Comparison of ENCODE assay signal across 9 cellular contexts in genomic region chr2:55862269-55862668, GRCh38.
DNase-seq lines count a peak whose midpoint lies in the region; ATAC-seq, FAIRE-seq and TF ChIP-seq lines count a peak whose summit lies in the region.
"Had no signal": no experiment of that assay in that cellular context is flagged by ENCODE, and none has a peak within 500 bp of the region (broad histone marks: within the 10 kb centered on the region; RNA-seq: fewer than 3 reads in every experiment).

No MANE protein-coding gene starts in this region.

- DNase-seq in A549 (ENCODE audit: low read depth in 1 of 2, low spot score in 1 of 2) (peak; percentile 21 to 86), NAMALWA (ENCODE audit: low spot score) (peak; percentile 28), choroid plexus epithelial cell (ENCODE audit: low read depth) (peak; percentile 100), lung microvascular endothelial cell (ENCODE audit: low read depth in 2 of 2) (peak; percentile 65 to 82), ecto neural progenitor cell (ENCODE audit: low spot score) (no peak), GM20000 (ENCODE audit: low spot score) (no peak), NCI-H1105 treated with DMSO at 0.1 percent for 48 hours (lab: John Stamatoyannopoulos, UW) (no peak)

- FAIRE-seq in A549 (lab: Jason Lieb, UNC): no peak

- peak overlapping the region; percentile 67 for H3K4me2 ChIP-seq in A549

- no peak for TF ChIP-seq POLR2A in A549 (IDR thresholded peaks at IDR 0.05; ENCODE audit: low read length)

- ATAC-seq in A549 (peak; percentile 86 to 89), HG03097 (IDR thresholded peaks at IDR 0.05; ENCODE audit: low FRiP score, unreplicated experiment) (no peak)
- ATAC-seq: activated CD4-positive, CD25-positive, alpha-beta regulatory T cell treated with anti-CD3 and anti-CD28 coated beads, Interleukin-2, amount 50 U/mL, for 24 hours had no signal

- TF ChIP-seq RAD21 in A549 (conservative IDR thresholded peaks at IDR 0.05 in 1 of 2, IDR thresholded peaks at IDR 0.05 in 1 of 2): no peak; a peak in 1 of 5 replicates

- 43% methylated on average over 3 of the region's 3 CpGs for WGBS in A549 (ENCODE audit: missing lambda C conversion rate)

- peak overlapping the region; percentile 89 to 90 for H3K27ac ChIP-seq in A549

- no peak; a peak in 2 of 5 replicates for TF ChIP-seq EP300 in A549 (IDR thresholded peaks at IDR 0.05)

- no peak overlapping the region for H3K4me3 ChIP-seq in A549
- no peak overlapping the region for H3K4me3 ChIP-seq in choroid plexus epithelial cell (ENCODE audit: low read depth, low read length)

- TF ChIP-seq CTCF in A549 (IDR thresholded peaks at IDR 0.05) (no peak), choroid plexus epithelial cell (conservative IDR thresholded peaks at IDR 0.05; ENCODE audit: low read depth, low read length) (no peak), GM20000 (IDR thresholded peaks at IDR 0.05; ENCODE audit: extremely low read depth, missing control alignments) (no peak)

- H3K4me1 ChIP-seq in A549: peaks cover 43% of the 10 kb centered on the region

- CTCF ChIA-PET in A549 (lab: Yijun Ruan, JAX): interaction anchor here (1.0 to 3.6 kb wide), 7 partner anchors 20 to 144 kb away, joined by 3 to 17 read pairs (median 4); partner anchors contain the start of gene EFEMP1

- no peaks in the 10 kb centered on the region for H3K9me3 ChIP-seq in A549

- POLR2A ChIA-PET in A549 (lab: Yijun Ruan, JAX): interaction anchor here (0.6 to 2.1 kb wide), 5 partner anchors 19 to 91 kb away, joined by 3 to 15 read pairs (median 5); no protein-coding TSS in a partner anchor

TF ChIP-seq in A549, 52 proteins besides CTCF, POLR2A, EP300 and RAD21:
- TF ChIP-seq REST (IDR thresholded peaks at IDR 0.05) (no peak), JUN (IDR thresholded peaks at IDR 0.05) (peak in 1 of 2 experiments; percentile 49; a peak in 3 of 5 replicates), GATA3 (IDR thresholded peaks at IDR 0.05; ENCODE audit: borderline replicate concordance) (no peak), HES2 (IDR thresholded peaks at IDR 0.05) (peak; percentile 94), ATOH8 (CRISPR knock-in tag; IDR thresholded peaks at IDR 0.05; ENCODE audit: low read depth) (no peak), SMC3 (IDR thresholded peaks at IDR 0.05) (peak; percentile 8; the same call in 1 of the 3 replicates), CEBPB (IDR thresholded peaks at IDR 0.05) (peak; percentile 98 to 100), FOSB (CRISPR knock-in tag; IDR thresholded peaks at IDR 0.05) (no peak), BCL3 (IDR thresholded peaks at IDR 0.05) (peak; percentile 58; the same call in 1 of the 3 replicates), RCOR1 (IDR thresholded peaks at IDR 0.05; ENCODE audit: low read depth, low read length) (no peak), MAX (IDR thresholded peaks at IDR 0.05) (no peak), HOXB13 (CRISPR knock-in tag; IDR thresholded peaks at IDR 0.05; ENCODE audit: low read depth) (peak; percentile 48; the same call in 1 of the 2 replicates), ZSCAN20 (CRISPR knock-in tag; IDR thresholded peaks at IDR 0.05) (peak; percentile 79; the same call in 1 of the 2 replicates)

Comparison
In these comparisons a context has a peak if more than half of its experiments do, and no peak if none do; other contexts are left out.
1. DNase-seq: peak in A549 (2 of 2), NAMALWA (single experiment), choroid plexus epithelial cell (single experiment) and lung microvascular endothelial cell (2 of 2); none in ecto neural progenitor cell (single experiment), GM20000 (single experiment) and NCI-H1105 treated with DMSO at 0.1 percent for 48 hours (single experiment).